ENCODE assay signal across 17 cellular contexts in genomic region chr17:9334536-9335446, GRCh38.
A peak's percentile ranks its signal among the peaks of the same experiment; 100 is the strongest.
DNase-seq lines count a peak whose midpoint lies in the region; ATAC-seq and TF ChIP-seq lines count a peak whose summit lies in the region.
"Had no signal": no experiment of that assay in that cellular context is flagged by ENCODE, and none has a peak within 500 bp of the region (broad histone marks: within the 10 kb centered on the region; RNA-seq: fewer than 3 reads in every experiment).

No MANE protein-coding gene starts in this region.

- H3K36me3 ChIP-seq in mucosa of descending colon (ENCODE audit: low read depth): no peaks in the 10 kb centered on the region
- H3K36me3 ChIP-seq: Peyer's patch had no signal

- peaks cover 26% of the 10 kb centered on the region for H3K36me3 Mint-ChIP-seq in activated naive CD8-positive, alpha-beta T cell treated with anti-CD3 and anti-CD28 coated beads, Interleukin-2, amount 50 U/mL, for 24 hours (ENCODE audit: low read depth)
- peaks cover 35% of the 10 kb centered on the region for H3K36me3 Mint-ChIP-seq in activated naive CD8-positive, alpha-beta T cell treated with anti-CD3 and anti-CD28 coated beads for 36 hours

- H3K4me3 ChIP-seq in mucosa of descending colon: no peak overlapping the region
- H3K4me3 ChIP-seq: GM23338, Peyer's patch had no signal

- peak; percentile 43 for ATAC-seq in activated naive CD8-positive, alpha-beta T cell treated with anti-CD3 and anti-CD28 coated beads, Interleukin-2, amount 50 U/mL, for 24 hours
- ATAC-seq in mucosa of descending colon: peak; percentile 25
- ATAC-seq: GM23338 had no signal

- DNase-seq in activated naive CD8-positive, alpha-beta T cell treated with anti-CD3 and anti-CD28 coated beads, Interleukin-2, amount 50 U/mL, for 24 hours: no peak
- DNase-seq in activated naive CD8-positive, alpha-beta T cell treated with anti-CD3 and anti-CD28 coated beads for 36 hours: no peak
- DNase-seq in DMS53 treated with DMSO at 0.1 percent for 48 hours (lab: John Stamatoyannopoulos, UW; ENCODE audit: unreplicated experiment): peak; percentile 11
- DNase-seq in SW480 (ENCODE audit: low spot score): peak; percentile 13
- no peak for DNase-seq in mucosa of descending colon
- no peak for DNase-seq in effector CD4-positive, alpha-beta T cell
- DNase-seq in NCI-H2171 (lab: John Stamatoyannopoulos, UW): no peak
- DNase-seq in SW 1271 (lab: John Stamatoyannopoulos, UW): no peak
- DNase-seq: CD4-positive, alpha-beta memory T cell; HFFc6; NCI-H1105 treated with DMSO at 0.1 percent for 48 hours; NCI-H187 treated with DMSO at 0.1 percent for 48 hours; NCI-H446 treated with DMSO at 0.1 percent for 48 hours; NCI-H748 treated with DMSO at 0.1 percent for 48 hours; Peyer's patch; SHP77 treated with DMSO at 0.1 percent for 48 hours had no signal

- H3K9me3 Mint-ChIP-seq in activated naive CD8-positive, alpha-beta T cell treated with anti-CD3 and anti-CD28 coated beads, Interleukin-2, amount 50 U/mL, for 24 hours: peaks cover 30% of the 10 kb centered on the region
- H3K9me3 Mint-ChIP-seq in activated naive CD8-positive, alpha-beta T cell treated with anti-CD3 and anti-CD28 coated beads for 36 hours: peaks cover 27% of the 10 kb centered on the region

- peaks cover 13% of the 10 kb centered on the region for H3K9me3 ChIP-seq in mucosa of descending colon

- no peak overlapping the region for H3K4me3 Mint-ChIP-seq in activated naive CD8-positive, alpha-beta T cell treated with anti-CD3 and anti-CD28 coated beads, Interleukin-2, amount 50 U/mL, for 24 hours
- no peak overlapping the region for H3K4me3 Mint-ChIP-seq in activated naive CD8-positive, alpha-beta T cell treated with anti-CD3 and anti-CD28 coated beads for 36 hours
- H3K4me3 Mint-ChIP-seq: CD4-positive, alpha-beta memory T cell; GM23338; HFFc6 had no signal

- TF ChIP-seq CTCF in mucosa of descending colon (IDR thresholded peaks at IDR 0.05): no peak

- H3K4me1 ChIP-seq in mucosa of descending colon (ENCODE audit: low read depth): no peaks in the 10 kb centered on the region
- H3K4me1 ChIP-seq: Peyer's patch had no signal

- peaks cover 7% of the 10 kb centered on the region for H3K4me1 Mint-ChIP-seq in activated naive CD8-positive, alpha-beta T cell treated with anti-CD3 and anti-CD28 coated beads, Interleukin-2, amount 50 U/mL, for 24 hours
- H3K4me1 Mint-ChIP-seq in activated naive CD8-positive, alpha-beta T cell treated with anti-CD3 and anti-CD28 coated beads for 36 hours: no peaks in the 10 kb centered on the region

- no peaks in the 10 kb centered on the region for H3K27me3 Mint-ChIP-seq in activated naive CD8-positive, alpha-beta T cell treated with anti-CD3 and anti-CD28 coated beads, Interleukin-2, amount 50 U/mL, for 24 hours
- H3K27me3 Mint-ChIP-seq in activated naive CD8-positive, alpha-beta T cell treated with anti-CD3 and anti-CD28 coated beads for 36 hours: no peaks in the 10 kb centered on the region
- H3K27me3 Mint-ChIP-seq: CD4-positive, alpha-beta memory T cell had no signal

- H3K27ac Mint-ChIP-seq in activated naive CD8-positive, alpha-beta T cell treated with anti-CD3 and anti-CD28 coated beads, Interleukin-2, amount 50 U/mL, for 24 hours: no peak overlapping the region
- H3K27ac Mint-ChIP-seq in activated naive CD8-positive, alpha-beta T cell treated with anti-CD3 and anti-CD28 coated beads for 36 hours: no peak overlapping the region
- H3K27ac Mint-ChIP-seq: GM23338, HFFc6 had no signal

- intact Hi-C loops in mucosa of descending colon (cut with DNase I, micrococcal nuclease): no loop called here

Comparison
In these comparisons a context has a peak if more than half of its experiments do, and no peak if none do; other contexts are left out.
1. DNase-seq: peak in DMS53 treated with DMSO at 0.1 percent for 48 hours (single experiment) and SW480 (single experiment); none in activated naive CD8-positive, alpha-beta T cell treated with anti-CD3 and anti-CD28 coated beads, Interleukin-2, amount 50 U/mL, for 24 hours (single experiment), activated naive CD8-positive, alpha-beta T cell treated with anti-CD3 and anti-CD28 coated beads for 36 hours (single experiment), mucosa of descending colon (0 of 3), effector CD4-positive, alpha-beta T cell (single experiment), NCI-H2171 (single experiment) and SW 1271 (0 of 2).